Comparison of ENCODE assay signal across 8 cellular contexts in the genomic region with DNA sequence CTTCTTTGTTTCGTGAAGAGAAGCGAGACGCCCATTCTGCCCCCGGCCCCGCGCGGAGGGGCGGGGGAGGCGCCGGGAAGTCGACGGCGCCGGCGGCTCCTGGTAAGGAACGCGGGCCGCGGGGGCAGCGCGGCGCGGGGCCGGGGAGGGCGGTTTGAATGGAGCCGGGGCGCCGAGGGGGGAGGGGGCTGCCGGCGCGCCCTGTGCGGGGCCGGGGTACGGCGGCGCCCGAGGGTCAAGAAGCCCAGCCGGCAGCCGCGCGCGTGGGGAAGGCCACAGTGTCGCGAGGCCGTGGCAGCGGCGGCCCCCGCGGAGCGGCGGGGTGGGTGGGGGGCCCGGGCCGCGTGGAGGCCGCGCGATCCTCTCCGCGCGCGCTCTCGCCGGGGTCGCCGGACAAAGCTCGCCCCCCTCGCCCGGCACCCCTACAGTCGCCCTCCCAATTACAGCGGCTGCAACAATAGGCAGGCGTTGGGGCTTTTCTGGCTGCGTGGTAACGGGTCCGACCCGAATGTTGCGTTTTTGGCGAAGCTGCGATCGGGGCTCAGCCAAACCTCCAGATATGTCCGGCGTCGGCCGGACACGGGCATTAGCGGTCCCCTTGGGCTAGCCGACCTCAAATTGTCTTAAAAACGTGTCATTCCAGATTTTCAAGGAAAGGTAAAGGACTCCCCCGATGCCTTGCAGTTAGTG. TPM values are rescaled to one million over a fixed set of nuclear protein-coding genes. Genes with fewer than 3 reads are reported as not detected.
DNase-seq lines count a peak whose midpoint lies in the region; ATAC-seq, FAIRE-seq and TF ChIP-seq lines count a peak whose summit lies in the region.

No MANE protein-coding gene starts in this region.

- DNase-seq in D721Med (ENCODE audit: insufficient read length, low spot score) (peak; percentile 57), fibroblast of the aortic adventitia (ENCODE audit: low read depth) (peak; percentile 28), nephron progenitor cell (no peak), activated gamma-delta T cell treated with Interleukin-2 at 50 U/mL for 16 hours (no peak)
- no peak for DNase-seq in activated CD4-positive, alpha-beta memory T cell treated with anti-CD3 and anti-CD28 coated beads for 36 hours
- DNase-seq in stimulated activated CD4-positive, alpha-beta T cell treated with anti-CD3 and anti-CD28 coated beads, Interleukin-4, amount 100 ng/mL, for 24 hours, result no peak

- no peaks in the 10 kb centered on the region for H3K9me3 Mint-ChIP-seq in activated CD4-positive, alpha-beta memory T cell treated with anti-CD3 and anti-CD28 coated beads for 36 hours
- H3K9me3 Mint-ChIP-seq in nephron progenitor cell, result peaks cover 3% of the 10 kb centered on the region

- intact Hi-C loops in activated CD4-positive, alpha-beta memory T cell treated with anti-CD3 and anti-CD28 coated beads for 36 hours (cut with micrococcal nuclease), result loop anchor here (2.0 to 5.0 kb wide), 3 partner anchors 90 to 394 kb away; a partner anchor contains a TSS

- no peaks in the 10 kb centered on the region for H3K27me3 Mint-ChIP-seq in activated CD4-positive, alpha-beta memory T cell treated with anti-CD3 and anti-CD28 coated beads for 36 hours
- H3K27me3 Mint-ChIP-seq in nephron progenitor cell (ENCODE audit: low read depth, poor library complexity), result no peaks in the 10 kb centered on the region

- peak overlapping the region; percentile 87 for H3K4me3 ChIP-seq in fibroblast of the aortic adventitia (ENCODE audit: low read depth, low read length)

- TF ChIP-seq CTCF in D721Med (IDR thresholded peaks at IDR 0.05; ENCODE audit: insufficient read depth, missing control alignments) (no peak), fibroblast of the aortic adventitia (IDR thresholded peaks at IDR 0.05; ENCODE audit: insufficient read depth, low read length) (no peak), nephron progenitor cell (IDR thresholded peaks at IDR 0.05) (no peak)

- no peaks in the 10 kb centered on the region for H3K36me3 Mint-ChIP-seq in activated CD4-positive, alpha-beta memory T cell treated with anti-CD3 and anti-CD28 coated beads for 36 hours
- peaks cover 26% of the 10 kb centered on the region for H3K36me3 Mint-ChIP-seq in nephron progenitor cell (ENCODE audit: low read depth)

- H3K27ac Mint-ChIP-seq in activated CD4-positive, alpha-beta memory T cell treated with anti-CD3 and anti-CD28 coated beads for 36 hours, result peak overlapping the region; percentile 85
- peak overlapping the region; percentile 96 for H3K27ac Mint-ChIP-seq in nephron progenitor cell

- CTCF ChIA-PET in activated CD4-positive, alpha-beta memory T cell treated with anti-CD3 and anti-CD28 coated beads for 36 hours (lab: Charles Lee), result interaction anchor here (0.8 to 2.9 kb wide), 5 partner anchors 19 to 165 kb away, joined by 3 to 11 read pairs (median 3); no protein-coding TSS in a partner anchor

- peaks cover 47% of the 10 kb centered on the region for H3K4me1 Mint-ChIP-seq in activated CD4-positive, alpha-beta memory T cell treated with anti-CD3 and anti-CD28 coated beads for 36 hours (ENCODE audit: low read depth)
- H3K4me1 Mint-ChIP-seq in nephron progenitor cell, result peaks cover 37% of the 10 kb centered on the region

- ATAC-seq in GM19463 (IDR thresholded peaks at IDR 0.05; ENCODE audit: unreplicated experiment), result peak; percentile 34
- ATAC-seq in HG03521 (IDR thresholded peaks at IDR 0.05; ENCODE audit: unreplicated experiment), result peak; percentile 32

- POLR2A ChIA-PET in activated CD4-positive, alpha-beta memory T cell treated with anti-CD3 and anti-CD28 coated beads for 36 hours (lab: Charles Lee), result interaction anchor here (0.7 to 2.1 kb wide), 4 partner anchors 125 to 134 kb away, joined by 4 to 6 read pairs (median 4); a partner anchor contains a TSS

- no peak for FAIRE-seq in D721Med (lab: Jason Lieb, UNC)

- H3K4me3 Mint-ChIP-seq in activated CD4-positive, alpha-beta memory T cell treated with anti-CD3 and anti-CD28 coated beads for 36 hours, result peak overlapping the region; percentile 89
- H3K4me3 Mint-ChIP-seq in nephron progenitor cell, result peak overlapping the region; percentile 96

RNA-seq across cellular contexts. Expression of a gene that starts 0.4 kb away (rescaled TPM):
- 100 to 1,000 TPM in 1 of 2 experiments, 10 to 100 TPM in 1; 97.8 to 101 TPM for total RNA-seq in activated CD4-positive, alpha-beta memory T cell treated with anti-CD3 and anti-CD28 coated beads for 36 hours
- 46.5 and 63.8 TPM in 2 replicates for total RNA-seq in fibroblast of the aortic adventitia (ENCODE audit: low replicate concordance)

RNA-seq across cellular contexts. Expression of a gene that starts 32.6 kb away (rescaled TPM):
- total RNA-seq in activated CD4-positive, alpha-beta memory T cell treated with anti-CD3 and anti-CD28 coated beads for 36 hours, result 10 to 100 TPM; 15.6 to 16.4 TPM
- total RNA-seq in fibroblast of the aortic adventitia (ENCODE audit: low replicate concordance), result 18.4 and 41.5 TPM in 2 replicates

RNA-seq across cellular contexts. Expression of a gene that starts 32.8 kb away (rescaled TPM):
- 10 to 100 TPM; 25.6 to 28.4 TPM for total RNA-seq in activated CD4-positive, alpha-beta memory T cell treated with anti-CD3 and anti-CD28 coated beads for 36 hours
- 68.7 and 89.1 TPM in 2 replicates for total RNA-seq in fibroblast of the aortic adventitia (ENCODE audit: low replicate concordance)

Comparison
In these comparisons a context has a peak if more than half of its experiments do, and no peak if none do; other contexts are left out.
1. DNase-seq: peak in D721Med (single experiment) and fibroblast of the aortic adventitia (single experiment); none in activated CD4-positive, alpha-beta memory T cell treated with anti-CD3 and anti-CD28 coated beads for 36 hours (single experiment), nephron progenitor cell (single experiment), activated gamma-delta T cell treated with Interleukin-2 at 50 U/mL for 16 hours (single experiment) and stimulated activated CD4-positive, alpha-beta T cell treated with anti-CD3 and anti-CD28 coated beads, Interleukin-4, amount 100 ng/mL, for 24 hours (single experiment).